10 cellular contexts compared by ENCODE assay signal in the genomic region with DNA sequence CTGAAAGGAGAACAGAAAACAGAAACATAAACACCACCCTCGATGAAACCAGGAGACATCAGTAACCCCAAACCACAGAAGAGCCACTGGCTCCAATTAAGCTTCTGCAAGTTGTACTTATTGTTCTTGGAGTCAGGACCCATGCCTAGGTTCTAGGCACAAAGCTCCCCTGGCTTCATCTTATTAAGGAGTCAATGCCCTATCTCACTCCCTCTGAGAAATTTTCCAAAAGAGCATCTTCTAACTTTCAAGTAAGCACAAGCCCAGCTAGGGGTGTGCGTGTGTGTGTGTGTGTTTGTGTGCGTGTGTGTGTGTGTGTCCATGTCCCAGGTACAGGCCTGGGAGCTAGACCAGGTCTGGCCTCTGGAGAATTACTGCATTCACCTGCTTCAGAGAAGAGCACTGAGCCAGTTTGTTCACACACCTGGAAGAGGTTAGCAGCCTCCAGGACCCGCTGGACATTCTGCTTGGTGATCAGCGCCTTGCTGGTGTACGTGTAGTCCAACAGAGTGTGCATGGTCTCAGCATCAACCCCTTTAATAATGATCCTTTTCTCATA. TPM values are rescaled to one million over a fixed set of nuclear protein-coding genes. Genes with fewer than 3 reads are reported as not detected.
DNase-seq lines count a peak whose midpoint lies in the region; ATAC-seq and TF ChIP-seq lines count a peak whose summit lies in the region.
"Had no signal": no experiment of that assay in that cellular context is flagged by ENCODE, and none has a peak within 500 bp of the region (broad histone marks: within the 10 kb centered on the region; RNA-seq: fewer than 3 reads in every experiment).

No MANE protein-coding gene starts in this region.

- no peaks in the 10 kb centered on the region for H3K27me3 Mint-ChIP-seq in IgD-negative memory B cell

- no peaks in the 10 kb centered on the region for H3K9me3 ChIP-seq in left lung
- H3K9me3 ChIP-seq in right cardiac atrium (ENCODE audit: control insufficient read depth, low read length), result no peaks in the 10 kb centered on the region

- peaks cover 57 to 70% (median 62%) of the 10 kb centered on the region in 3 donors for H3K4me1 Mint-ChIP-seq in IgD-negative memory B cell

- TF ChIP-seq CTCF in left lung (IDR thresholded peaks at IDR 0.05), result no peak
- TF ChIP-seq CTCF in coronary artery (IDR thresholded peaks at IDR 0.05), result no peak

- peaks cover 0 to 3% (median 2%) of the 10 kb centered on the region in 3 donors for H3K9me3 Mint-ChIP-seq in IgD-negative memory B cell

- peaks cover 0 to 13% of the 10 kb centered on the region in 2 donors for H3K36me3 ChIP-seq in left lung
- H3K36me3 ChIP-seq: HAP-1 had no signal

- peak overlapping the region; percentile 73 to 94 (median 84) for H3K4me3 Mint-ChIP-seq in IgD-negative memory B cell

- H3K4me3 ChIP-seq in left lung (no peak overlapping the region), right cardiac atrium (ENCODE audit: low read length) (no peak overlapping the region), coronary artery (no peak overlapping the region)
- H3K4me3 ChIP-seq: HAP-1 had no signal

- H3K27ac ChIP-seq in left lung, result no peak overlapping the region
- H3K27ac ChIP-seq in right cardiac atrium (ENCODE audit: low read length), result no peak overlapping the region
- no peak overlapping the region for H3K27ac ChIP-seq in coronary artery

- peaks cover 0 to 13% of the 10 kb centered on the region in 2 donors for H3K4me1 ChIP-seq in left lung
- no peaks in the 10 kb centered on the region for H3K4me1 ChIP-seq in right cardiac atrium (ENCODE audit: control insufficient read depth, insufficient read depth, low read length)
- H3K4me1 ChIP-seq: HAP-1 had no signal

- whole genome bisulfite sequencing in right cardiac atrium, result 91% methylated on average over 6 of the region's 6 CpGs

- ATAC-seq in GM18519 (IDR thresholded peaks at IDR 0.05; ENCODE audit: low FRiP score, unreplicated experiment), result peak; percentile 65
- peak; percentile 76 for ATAC-seq in GM21737 (IDR thresholded peaks at IDR 0.05; ENCODE audit: unreplicated experiment)
- peak; percentile 24 for ATAC-seq in left lung
- no peak for ATAC-seq in right cardiac atrium

- peak overlapping the region; percentile 89 to 98 (median 98) for H3K27ac Mint-ChIP-seq in IgD-negative memory B cell

- H3K27me3 ChIP-seq in left lung, result no peaks in the 10 kb centered on the region
- no peaks in the 10 kb centered on the region for H3K27me3 ChIP-seq in right cardiac atrium (ENCODE audit: control insufficient read depth, insufficient read depth)

- H3K36me3 Mint-ChIP-seq in IgD-negative memory B cell, result peaks cover 22% of the 10 kb centered on the region

- DNase-seq in left lung (no peak), right cardiac atrium (no peak), ureter (ENCODE audit: low spot score) (no peak), coronary artery (ENCODE audit: low spot score) (no peak)
- DNase-seq in stimulated activated CD4-positive, alpha-beta T cell treated with anti-CD3 and anti-CD28 coated beads, Interleukin-4, amount 100 ng/mL, for 4 hours, result no peak
- DNase-seq: cortex of kidney had no signal

- intact Hi-C loops in left lung (cut with DNase I), result no loop called here
- intact Hi-C loops in right cardiac atrium (cut with DNase I), result no loop called here

RNA-seq across cellular contexts. Expression of a gene that starts 28.0 kb away (rescaled TPM):
- 31.3 TPM for polyA plus RNA-seq in IgD-negative memory B cell
- total RNA-seq in left lung, result 10 to 100 TPM in 1 of 2 donors, 1 to 10 TPM in 1; 8.2 to 21.6 TPM
- total RNA-seq in right cardiac atrium, result 1 to 10 TPM; 1.2 to 1.7 (median 1.5) TPM
- polyA plus RNA-seq in right cardiac atrium, result 1.1 TPM
- 6.4 TPM for total RNA-seq in ureter

Comparison
In these comparisons a context has a peak if more than half of its experiments do, and no peak if none do; other contexts are left out.
1. ATAC-seq: peak in GM18519 (single experiment), GM21737 (single experiment) and left lung (single experiment); none in right cardiac atrium (0 of 2).